ENCODE assay signal across 1 cellular context in the genomic region with DNA sequence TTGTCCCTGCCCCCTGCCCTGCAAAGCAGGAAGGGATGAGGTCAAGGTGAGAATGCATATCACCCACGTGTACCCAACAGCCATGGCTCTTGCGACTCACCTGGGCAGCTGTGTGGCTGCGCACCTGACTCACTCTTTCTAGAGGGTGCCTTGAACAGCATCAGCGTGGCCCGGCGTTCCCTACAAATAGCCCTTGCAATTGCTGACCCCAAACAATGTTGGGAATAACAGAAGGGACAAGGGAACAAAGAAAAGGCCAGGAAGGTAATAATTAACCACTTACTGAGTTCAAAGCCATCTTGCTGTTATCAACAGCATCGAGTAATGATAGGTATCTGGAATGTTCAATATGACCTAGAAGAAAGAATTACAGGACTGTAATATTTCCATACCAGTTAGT.
TF ChIP-seq lines count a peak whose summit lies in the region.

No MANE protein-coding gene starts in this region.

TF ChIP-seq in H1, 55 proteins besides CTCF, POLR2A, EP300 and RAD21:
- no peak for TF ChIP-seq CTBP2 (IDR thresholded peaks at IDR 0.05; ENCODE audit: borderline replicate concordance, insufficient read depth, insufficient read length, low read length)
- no peak for TF ChIP-seq SIX5 (IDR thresholded peaks at IDR 0.05; ENCODE audit: low read depth, low read length)
- TF ChIP-seq RNF2 (IDR thresholded peaks at IDR 0.05; ENCODE audit: borderline replicate concordance, low read depth, low read length, missing control alignments, poor library complexity, severe bottlenecking), result no peak
- no peak for TF ChIP-seq JUND (IDR thresholded peaks at IDR 0.05; ENCODE audit: low read length)
- no peak for TF ChIP-seq PHF8 (conservative IDR thresholded peaks at IDR 0.05; ENCODE audit: low read depth, low read length)
- no peak for TF ChIP-seq MAFK (IDR thresholded peaks at IDR 0.05; ENCODE audit: low read depth, low read length)
- no peak for TF ChIP-seq TAF1 (IDR thresholded peaks at IDR 0.05; ENCODE audit: low read depth, low read length)
- TF ChIP-seq SP2 (IDR thresholded peaks at IDR 0.05; ENCODE audit: low read length), result no peak
- TF ChIP-seq, protein P1, sequence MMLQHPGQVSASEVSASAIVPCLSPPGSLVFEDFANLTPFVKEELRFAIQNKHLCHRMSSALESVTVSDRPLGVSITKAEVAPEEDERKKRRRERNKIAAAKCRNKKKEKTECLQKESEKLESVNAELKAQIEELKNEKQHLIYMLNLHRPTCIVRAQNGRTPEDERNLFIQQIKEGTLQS (IDR thresholded peaks at IDR 0.05; ENCODE audit: insufficient read depth, low read depth, low read length), result no peak
- TF ChIP-seq NANOG (IDR thresholded peaks at IDR 0.05; ENCODE audit: insufficient read depth, low read depth, low read length, poor library complexity, severe bottlenecking), result no peak
- TF ChIP-seq, protein P2, sequence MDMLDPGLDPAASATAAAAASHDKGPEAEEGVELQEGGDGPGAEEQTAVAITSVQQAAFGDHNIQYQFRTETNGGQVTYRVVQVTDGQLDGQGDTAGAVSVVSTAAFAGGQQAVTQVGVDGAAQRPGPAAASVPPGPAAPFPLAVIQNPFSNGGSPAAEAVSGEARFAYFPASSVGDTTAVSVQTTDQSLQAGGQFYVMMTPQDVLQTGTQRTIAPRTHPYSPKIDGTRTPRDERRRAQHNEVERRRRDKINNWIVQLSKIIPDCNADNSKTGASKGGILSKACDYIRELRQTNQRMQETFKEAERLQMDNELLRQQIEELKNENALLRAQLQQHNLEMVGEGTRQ (IDR thresholded peaks at IDR 0.05; ENCODE audit: low read length), result no peak
- TF ChIP-seq ASH2L (IDR thresholded peaks at IDR 0.05; ENCODE audit: low read length), result no peak
- TF ChIP-seq, protein P3, sequence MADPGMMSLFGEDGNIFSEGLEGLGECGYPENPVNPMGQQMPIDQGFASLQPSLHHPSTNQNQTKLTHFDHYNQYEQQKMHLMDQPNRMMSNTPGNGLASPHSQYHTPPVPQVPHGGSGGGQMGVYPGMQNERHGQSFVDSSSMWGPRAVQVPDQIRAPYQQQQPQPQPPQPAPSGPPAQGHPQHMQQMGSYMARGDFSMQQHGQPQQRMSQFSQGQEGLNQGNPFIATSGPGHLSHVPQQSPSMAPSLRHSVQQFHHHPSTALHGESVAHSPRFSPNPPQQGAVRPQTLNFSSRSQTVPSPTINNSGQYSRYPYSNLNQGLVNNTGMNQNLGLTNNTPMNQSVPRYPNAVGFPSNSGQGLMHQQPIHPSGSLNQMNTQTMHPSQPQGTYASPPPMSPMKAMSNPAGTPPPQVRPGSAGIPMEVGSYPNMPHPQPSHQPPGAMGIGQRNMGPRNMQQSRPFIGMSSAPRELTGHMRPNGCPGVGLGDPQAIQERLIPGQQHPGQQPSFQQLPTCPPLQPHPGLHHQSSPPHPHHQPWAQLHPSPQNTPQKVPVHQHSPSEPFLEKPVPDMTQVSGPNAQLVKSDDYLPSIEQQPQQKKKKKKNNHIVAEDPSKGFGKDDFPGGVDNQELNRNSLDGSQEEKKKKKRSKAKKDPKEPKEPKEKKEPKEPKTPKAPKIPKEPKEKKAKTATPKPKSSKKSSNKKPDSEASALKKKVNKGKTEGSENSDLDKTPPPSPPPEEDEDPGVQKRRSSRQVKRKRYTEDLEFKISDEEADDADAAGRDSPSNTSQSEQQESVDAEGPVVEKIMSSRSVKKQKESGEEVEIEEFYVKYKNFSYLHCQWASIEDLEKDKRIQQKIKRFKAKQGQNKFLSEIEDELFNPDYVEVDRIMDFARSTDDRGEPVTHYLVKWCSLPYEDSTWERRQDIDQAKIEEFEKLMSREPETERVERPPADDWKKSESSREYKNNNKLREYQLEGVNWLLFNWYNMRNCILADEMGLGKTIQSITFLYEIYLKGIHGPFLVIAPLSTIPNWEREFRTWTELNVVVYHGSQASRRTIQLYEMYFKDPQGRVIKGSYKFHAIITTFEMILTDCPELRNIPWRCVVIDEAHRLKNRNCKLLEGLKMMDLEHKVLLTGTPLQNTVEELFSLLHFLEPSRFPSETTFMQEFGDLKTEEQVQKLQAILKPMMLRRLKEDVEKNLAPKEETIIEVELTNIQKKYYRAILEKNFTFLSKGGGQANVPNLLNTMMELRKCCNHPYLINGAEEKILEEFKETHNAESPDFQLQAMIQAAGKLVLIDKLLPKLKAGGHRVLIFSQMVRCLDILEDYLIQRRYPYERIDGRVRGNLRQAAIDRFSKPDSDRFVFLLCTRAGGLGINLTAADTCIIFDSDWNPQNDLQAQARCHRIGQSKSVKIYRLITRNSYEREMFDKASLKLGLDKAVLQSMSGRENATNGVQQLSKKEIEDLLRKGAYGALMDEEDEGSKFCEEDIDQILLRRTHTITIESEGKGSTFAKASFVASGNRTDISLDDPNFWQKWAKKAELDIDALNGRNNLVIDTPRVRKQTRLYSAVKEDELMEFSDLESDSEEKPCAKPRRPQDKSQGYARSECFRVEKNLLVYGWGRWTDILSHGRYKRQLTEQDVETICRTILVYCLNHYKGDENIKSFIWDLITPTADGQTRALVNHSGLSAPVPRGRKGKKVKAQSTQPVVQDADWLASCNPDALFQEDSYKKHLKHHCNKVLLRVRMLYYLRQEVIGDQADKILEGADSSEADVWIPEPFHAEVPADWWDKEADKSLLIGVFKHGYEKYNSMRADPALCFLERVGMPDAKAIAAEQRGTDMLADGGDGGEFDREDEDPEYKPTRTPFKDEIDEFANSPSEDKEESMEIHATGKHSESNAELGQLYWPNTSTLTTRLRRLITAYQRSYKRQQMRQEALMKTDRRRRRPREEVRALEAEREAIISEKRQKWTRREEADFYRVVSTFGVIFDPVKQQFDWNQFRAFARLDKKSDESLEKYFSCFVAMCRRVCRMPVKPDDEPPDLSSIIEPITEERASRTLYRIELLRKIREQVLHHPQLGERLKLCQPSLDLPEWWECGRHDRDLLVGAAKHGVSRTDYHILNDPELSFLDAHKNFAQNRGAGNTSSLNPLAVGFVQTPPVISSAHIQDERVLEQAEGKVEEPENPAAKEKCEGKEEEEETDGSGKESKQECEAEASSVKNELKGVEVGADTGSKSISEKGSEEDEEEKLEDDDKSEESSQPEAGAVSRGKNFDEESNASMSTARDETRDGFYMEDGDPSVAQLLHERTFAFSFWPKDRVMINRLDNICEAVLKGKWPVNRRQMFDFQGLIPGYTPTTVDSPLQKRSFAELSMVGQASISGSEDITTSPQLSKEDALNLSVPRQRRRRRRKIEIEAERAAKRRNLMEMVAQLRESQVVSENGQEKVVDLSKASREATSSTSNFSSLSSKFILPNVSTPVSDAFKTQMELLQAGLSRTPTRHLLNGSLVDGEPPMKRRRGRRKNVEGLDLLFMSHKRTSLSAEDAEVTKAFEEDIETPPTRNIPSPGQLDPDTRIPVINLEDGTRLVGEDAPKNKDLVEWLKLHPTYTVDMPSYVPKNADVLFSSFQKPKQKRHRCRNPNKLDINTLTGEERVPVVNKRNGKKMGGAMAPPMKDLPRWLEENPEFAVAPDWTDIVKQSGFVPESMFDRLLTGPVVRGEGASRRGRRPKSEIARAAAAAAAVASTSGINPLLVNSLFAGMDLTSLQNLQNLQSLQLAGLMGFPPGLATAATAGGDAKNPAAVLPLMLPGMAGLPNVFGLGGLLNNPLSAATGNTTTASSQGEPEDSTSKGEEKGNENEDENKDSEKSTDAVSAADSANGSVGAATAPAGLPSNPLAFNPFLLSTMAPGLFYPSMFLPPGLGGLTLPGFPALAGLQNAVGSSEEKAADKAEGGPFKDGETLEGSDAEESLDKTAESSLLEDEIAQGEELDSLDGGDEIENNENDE (IDR thresholded peaks at IDR 0.05; ENCODE audit: insufficient replicate concordance, low read length), result no peak
- no peak for TF ChIP-seq GABPA (IDR thresholded peaks at IDR 0.05; ENCODE audit: borderline replicate concordance, insufficient read depth, low read length)
- no peak for TF ChIP-seq CREB1 (IDR thresholded peaks at IDR 0.05)
